26 cellular contexts compared by ENCODE assay signal in the genomic region with DNA sequence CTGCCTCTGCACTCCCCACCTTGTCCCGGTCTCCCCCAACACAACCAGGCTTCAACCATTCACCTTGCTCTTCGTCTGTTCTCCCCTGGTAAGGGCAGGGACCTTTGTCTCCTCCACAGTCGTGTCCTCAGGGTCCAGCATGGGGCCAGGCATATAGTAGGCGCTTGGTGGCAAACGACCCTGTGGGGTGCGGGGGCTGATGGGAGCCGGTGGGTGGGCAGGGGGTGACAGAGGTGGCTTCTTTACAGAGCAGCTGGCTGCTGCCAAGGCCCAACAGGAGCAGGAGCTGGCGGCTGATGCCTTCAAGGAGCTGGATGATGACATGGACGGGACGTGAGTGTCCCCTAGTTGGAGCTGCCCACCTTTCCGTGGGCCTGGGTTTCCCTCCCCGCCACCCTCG. TPM values are rescaled to one million over a fixed set of nuclear protein-coding genes. Genes with fewer than 3 reads are reported as not detected.
DNase-seq lines count a peak whose midpoint lies in the region; ATAC-seq, FAIRE-seq and TF ChIP-seq lines count a peak whose summit lies in the region.
"Had no signal": no experiment of that assay in that cellular context is flagged by ENCODE, and none has a peak within 500 bp of the region (broad histone marks: within the 10 kb centered on the region; RNA-seq: fewer than 3 reads in every experiment).

No MANE protein-coding gene starts in this region.

- TF ChIP-seq RAD21 in K562 (CRISPR knock-in tag; conservative IDR thresholded peaks at IDR 0.05 in 1 of 2, IDR thresholded peaks at IDR 0.05 in 1 of 2) = no peak

- peak; percentile 53 for DNase-seq in natural killer cell treated with Interleukin-12 subunit alpha and Interleukin-12 subunit beta and Interleukin-15 and Interleukin-18, amount 100 ng/mL, for 72 hours (ENCODE audit: low spot score)
- DNase-seq in natural killer cell (no peak), K562 (ENCODE audit: extremely low read depth in 1 of 4, low spot score in 3 of 4) (peak in 1 of 4 experiments; percentile 5), glutamatergic neuron (no peak), substantia nigra (lab: John Stamatoyannopoulos, UW) (no peak), GM19240 (ENCODE audit: insufficient read length, low spot score) (no peak), Karpas-422 (no peak)
- DNase-seq: Caco-2; CD8-positive, alpha-beta T cell; IMR-90; NCI-H1092; NCI-H1417 treated with DMSO at 0.1 percent for 48 hours; NCI-H1694 treated with DMSO at 0.1 percent for 48 hours; NCI-H446; NCI-H524 treated with DMSO at 0.1 percent for 48 hours; NCI-H774; PC-3; Right ventricle myocardium superior had no signal

- no peak overlapping the region for H3K27ac ChIP-seq in K562 (ENCODE audit: extremely low read depth, low read depth, low read length)
- peak overlapping the region; percentile 99 for H3K27ac ChIP-seq in substantia nigra (ENCODE audit: low read depth, low read length, poor library complexity, severe bottlenecking)
- no peak overlapping the region for H3K27ac ChIP-seq in Karpas-422 (ENCODE audit: low read length)
- H3K27ac ChIP-seq: C4-2B, KMS-11, SJSA1 had no signal

- TF ChIP-seq CTCF in natural killer cell (IDR thresholded peaks at IDR 0.05) (no peak), K562 (IDR thresholded peaks at IDR 0.05 in 2 of 3, conservative IDR thresholded peaks at IDR 0.05 in 1 of 3; ENCODE audit: insufficient read depth in 2 of 3, low read depth in 1 of 3, low read length in 3 of 3) (no peak), glutamatergic neuron (IDR thresholded peaks at IDR 0.05; ENCODE audit: partially characterized antibody, unreplicated experiment) (no peak)

- peaks cover 10 to 11% of the 10 kb centered on the region in 2 donors for H3K4me1 Mint-ChIP-seq in natural killer cell treated with Interleukin-12 subunit alpha and Interleukin-12 subunit beta and Interleukin-15 and Interleukin-18, amount 100 ng/mL, for 72 hours (ENCODE audit: low read depth in 2 of 2)
- H3K4me1 Mint-ChIP-seq in natural killer cell (peaks cover 0 to 20% of the 10 kb centered on the region in 2 donors), glutamatergic neuron (ENCODE audit: low read depth, unreplicated experiment) (peaks cover 10% of the 10 kb centered on the region)

- POLR2A ChIA-PET in K562 (lab: Yijun Ruan, JAX) = no interaction called here

- H3K9me3 ChIP-seq in K562 (replicated peaks; ENCODE audit: control insufficient read depth, insufficient read depth, low read depth, low read length) = no peaks in the 10 kb centered on the region
- no peaks in the 10 kb centered on the region for H3K9me3 ChIP-seq in Karpas-422 (ENCODE audit: low read length)
- H3K9me3 ChIP-seq: Caco-2, SJSA1 had no signal

- H3K27me3 Mint-ChIP-seq in natural killer cell treated with Interleukin-12 subunit alpha and Interleukin-12 subunit beta and Interleukin-15 and Interleukin-18, amount 100 ng/mL, for 72 hours = no peaks in the 10 kb centered on the region
- H3K27me3 Mint-ChIP-seq in natural killer cell (ENCODE audit: low read depth in 2 of 2) (no peaks in the 10 kb centered on the region), glutamatergic neuron (ENCODE audit: unreplicated experiment) (no peaks in the 10 kb centered on the region)

- no peak overlapping the region for H3K4me3 Mint-ChIP-seq in natural killer cell treated with Interleukin-12 subunit alpha and Interleukin-12 subunit beta and Interleukin-15 and Interleukin-18, amount 100 ng/mL, for 72 hours
- no peak overlapping the region for H3K4me3 Mint-ChIP-seq in natural killer cell
- H3K4me3 Mint-ChIP-seq in glutamatergic neuron (ENCODE audit: unreplicated experiment) = no peak overlapping the region
- H3K4me3 Mint-ChIP-seq: CD8-positive, alpha-beta T cell; GM23338 had no signal

- H3K9me1 ChIP-seq in K562 (ENCODE audit: control insufficient read depth, insufficient read depth, low read length) = no peaks in the 10 kb centered on the region

- H3K4me1 ChIP-seq in K562 (replicated peaks in 1 of 2; ENCODE audit: control insufficient read depth in 2 of 2, insufficient read depth in 2 of 2, low read length in 2 of 2) (peaks cover 0 to 32% of the 10 kb centered on the region in 2 experiments; a peak in 2 of 5 replicates), Karpas-422 (ENCODE audit: low read length) (no peaks in the 10 kb centered on the region)
- H3K4me1 ChIP-seq: Caco-2, SJSA1 had no signal

- H3K27me3 ChIP-seq in K562 (ENCODE audit: control insufficient read depth in 2 of 2, insufficient read depth in 2 of 2, low read length in 2 of 2) (no peaks in the 10 kb centered on the region), Karpas-422 (ENCODE audit: low read length) (no peaks in the 10 kb centered on the region)
- H3K27me3 ChIP-seq: SJSA1 had no signal

- no peak for ATAC-seq in natural killer cell treated with Interleukin-12 subunit alpha and Interleukin-12 subunit beta and Interleukin-15 and Interleukin-18, amount 100 ng/mL, for 72 hours
- ATAC-seq in natural killer cell (no peak), K562 (no peak), SK-N-SH treated with all-trans-retinoic acid at 6 μM for 48 hours (no peak)
- ATAC-seq: CD8-positive, alpha-beta T cell; GM23338; HCT116; PC-3 had no signal

- H3K9me2 ChIP-seq in Karpas-422 (replicated peaks; ENCODE audit: insufficient read depth, low read length) = no peaks in the 10 kb centered on the region

- CTCF ChIA-PET in K562 (lab: Yijun Ruan, JAX; ENCODE audit: low intra/inter-chr PET ratio) = interaction anchor here (0.9 to 3.0 kb wide), 2 partner anchors 151 to 202 kb away, joined by 3 to 24 read pairs; no protein-coding TSS in a partner anchor

- peaks cover 7% of the 10 kb centered on the region for H3K36me3 Mint-ChIP-seq in natural killer cell treated with Interleukin-12 subunit alpha and Interleukin-12 subunit beta and Interleukin-15 and Interleukin-18, amount 100 ng/mL, for 72 hours
- H3K36me3 Mint-ChIP-seq in natural killer cell (no peaks in the 10 kb centered on the region), glutamatergic neuron (ENCODE audit: unreplicated experiment) (no peaks in the 10 kb centered on the region)

- no peak overlapping the region for H3K4me2 ChIP-seq in K562 (ENCODE audit: insufficient read depth, low read length)
- no peak overlapping the region for H3K4me2 ChIP-seq in Karpas-422 (ENCODE audit: low read depth, low read length, poor library complexity, severe bottlenecking)
- H3K4me2 ChIP-seq: GM23338, KMS-11 had no signal

- no peaks in the 10 kb centered on the region for H3K9me3 Mint-ChIP-seq in natural killer cell treated with Interleukin-12 subunit alpha and Interleukin-12 subunit beta and Interleukin-15 and Interleukin-18, amount 100 ng/mL, for 72 hours
- H3K9me3 Mint-ChIP-seq in natural killer cell (no peaks in the 10 kb centered on the region), glutamatergic neuron (ENCODE audit: unreplicated experiment) (peaks cover 3% of the 10 kb centered on the region)
- H3K9me3 Mint-ChIP-seq: CD8-positive, alpha-beta T cell; GM23338 had no signal

- WGBS in K562 (ENCODE audit: insufficient coverage, low coverage, missing lambda C conversion rate) = 88% methylated on average over 11 of the region's 13 CpGs

- H3K9ac ChIP-seq in K562 (ENCODE audit: insufficient read depth in 1 of 2, low read depth in 2 of 2, low read length in 2 of 2) (no peak overlapping the region; a peak in 1 of 4 replicates), Karpas-422 (ENCODE audit: low read length) (no peak overlapping the region)
- H3K9ac ChIP-seq: KMS-11 had no signal

- in situ Hi-C loops in K562 (cut with MboI) = no loop called here

- no peak overlapping the region for H3K27ac Mint-ChIP-seq in natural killer cell treated with Interleukin-12 subunit alpha and Interleukin-12 subunit beta and Interleukin-15 and Interleukin-18, amount 100 ng/mL, for 72 hours
- peak overlapping the region in 1 of 2 donors; percentile 11 for H3K27ac Mint-ChIP-seq in natural killer cell
- H3K27ac Mint-ChIP-seq in glutamatergic neuron (ENCODE audit: unreplicated experiment) = peak overlapping the region; percentile 73
- H3K27ac Mint-ChIP-seq: CD8-positive, alpha-beta T cell; GM23338 had no signal

- H3K79me2 ChIP-seq in K562 (ENCODE audit: control insufficient read depth, insufficient read depth, low read length) (no peaks in the 10 kb centered on the region), Karpas-422 (ENCODE audit: low read length) (peaks cover 8% of the 10 kb centered on the region; the same call in 1 of the 2 replicates)

- H4K20me1 ChIP-seq in K562 (replicated peaks; ENCODE audit: control insufficient read depth, insufficient read depth, low read length) (0 out of 2 replicates have a peak, but pooled peaks cover 4% of the 10 kb centered on the region), Karpas-422 (ENCODE audit: insufficient read depth, low read depth, low read length) (no peaks in the 10 kb centered on the region)

- H3K4me3 ChIP-seq in K562 (no peak overlapping the region), Karpas-422 (ENCODE audit: low read length) (no peak overlapping the region)
- H3K4me3 ChIP-seq: GM23338, SJSA1 had no signal

- intact Hi-C loops in natural killer cell (cut with micrococcal nuclease) = loop anchor here (5.0 kb wide), 1 partner anchor 153 kb away; no protein-coding TSS in a partner anchor
- intact Hi-C loops in K562 (cut with micrococcal nuclease) = no loop called here

- no peak for TF ChIP-seq POLR2A in K562 (conservative IDR thresholded peaks at IDR 0.05)

- TF ChIP-seq EP300 in K562 (IDR thresholded peaks at IDR 0.05; ENCODE audit: low read length) = no peak

- H3K36me3 ChIP-seq in K562 (ENCODE audit: control insufficient read depth, insufficient read depth, low read length) (peaks cover 93% of the 10 kb centered on the region; the same call in 2 of the 3 replicates), Karpas-422 (ENCODE audit: insufficient read depth, low read length) (peaks cover 12% of the 10 kb centered on the region)

- BruUV-seq in K562 (replicated peaks; lab: Mats Ljungman, UMichigan) = no TSS peak

- no peak for FAIRE-seq in K562 (lab: Jason Lieb, UNC)
- FAIRE-seq: G401.6 had no signal

- H2AFZ ChIP-seq in K562 (ENCODE audit: low read depth, low read length) = no peak overlapping the region
- H2AFZ ChIP-seq in Karpas-422 (ENCODE audit: low read length) = no peak overlapping the region
- H2AFZ ChIP-seq: GM23338 had no signal

RNA-seq across cellular contexts. Expression of gene PRKCSH, which starts 9.7 kb away (rescaled TPM):
- total RNA-seq in natural killer cell treated with Interleukin-12 subunit alpha and Interleukin-12 subunit beta and Interleukin-15 and Interleukin-18, amount 100 ng/mL, for 72 hours = 100 to 1,000 TPM; 303 to 321 TPM
- total RNA-seq in natural killer cell (100 to 1,000 TPM; 320 to 367 (median 327) TPM), K562 (2014; rRNA removed) (99.4 and 135 TPM in 2 replicates), K562 (2014; rRNA removed; fragmentation: Illumina TruSeq; extraction: Trizol) (25.6 and 28.4 TPM in 2 replicates), K562 (2015; rRNA removed; fragmentation: Illumina TruSeq; extraction: Trizol) (48.1 and 52.1 TPM in 2 replicates), K562 (2021) (297 and 303 TPM in 2 replicates), glutamatergic neuron (ENCODE audit: unreplicated experiment) (276 TPM)
- 161 and 438 TPM in 2 replicates for total RNA-seq in K562 (2011; cell fraction: chromatin; rRNA removed; ENCODE audit: low replicate concordance)
- 419 and 446 TPM in 2 replicates for total RNA-seq in K562 (2011; cell fraction: nucleolus; rRNA removed)
- total RNA-seq in K562 (2011; cell fraction: nucleoplasm; rRNA removed) = 236 and 271 TPM in 2 replicates
- polyA plus RNA-seq in K562 (2011; rRNA removed) (39.1 and 96.2 TPM in 2 replicates), K562 (2014; fragmentation: Illumina TruSeq; extraction: Trizol) (155 and 235 TPM in 2 replicates), K562 (2014; fragmentation: Nextera tagmentation; extraction: Ambion mirVana) (1 to 10 TPM; 2.3 to 6.9 TPM), K562 (2014; rRNA removed) (76.5 and 88.9 TPM in 2 replicates)
- polyA plus RNA-seq in K562 (2011; cell fraction: cytosol; rRNA removed) = 68.3 and 79.6 TPM in 2 replicates
- 221 and 243 TPM in 2 replicates for polyA plus RNA-seq in K562 (2011; cell fraction: nucleus; rRNA removed)
- polyA plus RNA-seq in K562 (2012) = 242 and 451 TPM in 2 replicates
- 31.6 and 32.5 TPM in 2 replicates for polyA minus RNA-seq in K562 (2011; rRNA and poly(A)+ RNA removed)
- polyA minus RNA-seq in K562 (2011; cell fraction: cytosol; rRNA and poly(A)+ RNA removed) = 147 and 227 TPM in 2 replicates
- 56.5 and 75.8 TPM in 2 replicates for polyA minus RNA-seq in K562 (2011; cell fraction: nucleus; rRNA and poly(A)+ RNA removed)
- total RNA-seq in Karpas-422 (2014; rRNA removed; shearing (Covaris generic); ENCODE audit: low replicate concordance) = 77.3 and 90.4 TPM in 2 replicates

RNA-seq across cellular contexts. Expression of gene ODAD3, which starts 10.2 kb away (rescaled TPM):
- not detected for total RNA-seq in natural killer cell treated with Interleukin-12 subunit alpha and Interleukin-12 subunit beta and Interleukin-15 and Interleukin-18, amount 100 ng/mL, for 72 hours
- not detected for total RNA-seq in natural killer cell
- 0.25 and 0.74 TPM in 2 replicates for total RNA-seq in K562 (2011; cell fraction: chromatin; rRNA removed; ENCODE audit: low replicate concordance)
- 0.26 and 1.2 TPM in 2 replicates for total RNA-seq in K562 (2011; cell fraction: nucleolus; rRNA removed)
- 0.29 TPM in 1 of 2 replicates, not detected in the other for total RNA-seq in K562 (2011; cell fraction: nucleoplasm; rRNA removed)
- 0.08 and 0.14 TPM in 2 replicates for total RNA-seq in K562 (2014; rRNA removed)
- 0.11 TPM in 1 of 2 replicates, not detected in the other for total RNA-seq in K562 (2014; rRNA removed; fragmentation: Illumina TruSeq; extraction: Trizol)
- 0.08 TPM in 1 of 2 replicates, not detected in the other for total RNA-seq in K562 (2015; rRNA removed; fragmentation: Illumina TruSeq; extraction: Trizol)
- 0.18 and 0.51 TPM in 2 replicates for total RNA-seq in K562 (2021)
- polyA plus RNA-seq in K562 (2011; rRNA removed) = 0.19 TPM in 1 of 2 replicates, not detected in the other
- 0.12 TPM in 2 replicates for polyA plus RNA-seq in K562 (2011; cell fraction: cytosol; rRNA removed)
- 0.54 and 0.66 TPM in 2 replicates for polyA plus RNA-seq in K562 (2011; cell fraction: nucleus; rRNA removed)
- 0.16 and 0.19 TPM in 2 replicates for polyA plus RNA-seq in K562 (2012)
- 0.08 and 0.12 TPM in 2 replicates for polyA plus RNA-seq in K562 (2014; fragmentation: Illumina TruSeq; extraction: Trizol)
- polyA plus RNA-seq in K562 (2014; fragmentation: Nextera tagmentation; extraction: Ambion mirVana) = under 1 TPM; 0.07 to 0.18 TPM
- polyA plus RNA-seq in K562 (2014; rRNA removed) = 0.72 and 1.5 TPM in 2 replicates
- polyA minus RNA-seq in K562 (2011; rRNA and poly(A)+ RNA removed) = not detected in 2 replicates
- polyA minus RNA-seq in K562 (2011; cell fraction: cytosol; rRNA and poly(A)+ RNA removed) = not detected in 2 replicates
- 0.13 and 0.22 TPM in 2 replicates for polyA minus RNA-seq in K562 (2011; cell fraction: nucleus; rRNA and poly(A)+ RNA removed)
- total RNA-seq in glutamatergic neuron (ENCODE audit: unreplicated experiment) = 2.6 TPM
- 0.32 TPM in 1 of 2 replicates, not detected in the other for total RNA-seq in Karpas-422 (2014; rRNA removed; shearing (Covaris generic); ENCODE audit: low replicate concordance)
- total RNA-seq: Caco-2; CD8-positive, alpha-beta T cell had no signal

RNA-seq across cellular contexts. Expression of gene RGL3, which starts 26.0 kb away (rescaled TPM):
- total RNA-seq in natural killer cell treated with Interleukin-12 subunit alpha and Interleukin-12 subunit beta and Interleukin-15 and Interleukin-18, amount 100 ng/mL, for 72 hours = not detected
- total RNA-seq in natural killer cell = under 1 TPM in 1 of 3 donors, not detected in 2; 0.48 TPM
- total RNA-seq in K562 (2011; cell fraction: chromatin; rRNA removed; ENCODE audit: low replicate concordance) = 1.2 and 4.6 TPM in 2 replicates
- total RNA-seq in K562 (2011; cell fraction: nucleolus; rRNA removed) = 1.3 and 1.5 TPM in 2 replicates
- 0.38 and 2.1 TPM in 2 replicates for total RNA-seq in K562 (2011; cell fraction: nucleoplasm; rRNA removed)
- 0.16 and 0.32 TPM in 2 replicates for total RNA-seq in K562 (2014; rRNA removed)
- total RNA-seq in K562 (2014; rRNA removed; fragmentation: Illumina TruSeq; extraction: Trizol) = not detected in 2 replicates
- total RNA-seq in K562 (2015; rRNA removed; fragmentation: Illumina TruSeq; extraction: Trizol) = 0.11 TPM in 1 of 2 replicates, not detected in the other
- total RNA-seq in K562 (2021) = 0.40 and 0.58 TPM in 2 replicates
- polyA plus RNA-seq in K562 (2011; rRNA removed) = 0.26 and 0.61 TPM in 2 replicates
- 0.34 and 0.40 TPM in 2 replicates for polyA plus RNA-seq in K562 (2011; cell fraction: cytosol; rRNA removed)
- polyA plus RNA-seq in K562 (2011; cell fraction: nucleus; rRNA removed) = 2.1 and 3.0 TPM in 2 replicates
- polyA plus RNA-seq in K562 (2012) = 0.52 and 1.4 TPM in 2 replicates
- polyA plus RNA-seq in K562 (2014; fragmentation: Illumina TruSeq; extraction: Trizol) = 0.22 TPM in 2 replicates
- not detected for polyA plus RNA-seq in K562 (2014; fragmentation: Nextera tagmentation; extraction: Ambion mirVana)
- polyA plus RNA-seq in K562 (2014; rRNA removed) = 0.09 and 0.12 TPM in 2 replicates
- 0.14 TPM in 1 of 2 replicates, not detected in the other for polyA minus RNA-seq in K562 (2011; rRNA and poly(A)+ RNA removed)
- polyA minus RNA-seq in K562 (2011; cell fraction: cytosol; rRNA and poly(A)+ RNA removed) = 2.7 TPM in 1 of 2 replicates, not detected in the other
- 0.33 and 0.67 TPM in 2 replicates for polyA minus RNA-seq in K562 (2011; cell fraction: nucleus; rRNA and poly(A)+ RNA removed)
- 0.66 TPM for total RNA-seq in glutamatergic neuron (ENCODE audit: unreplicated experiment)
- total RNA-seq in Karpas-422 (2014; rRNA removed; shearing (Covaris generic); ENCODE audit: low replicate concordance) = 2.5 TPM in 1 of 2 replicates, not detected in the other
- total RNA-seq: A673; CD8-positive, alpha-beta T cell; SJSA1 had no signal

RNA-seq across cellular contexts. Expression of gene ELAVL3, which starts 35.7 kb away (rescaled TPM):
- total RNA-seq in natural killer cell treated with Interleukin-12 subunit alpha and Interleukin-12 subunit beta and Interleukin-15 and Interleukin-18, amount 100 ng/mL, for 72 hours = under 1 TPM in 1 of 2 donors, not detected in 1; 0.40 TPM
- total RNA-seq in natural killer cell (not detected), K562 (2014; rRNA removed) (0.16 TPM in 1 of 2 replicates, not detected in the other), K562 (2014; rRNA removed; fragmentation: Illumina TruSeq; extraction: Trizol) (not detected in 2 replicates), K562 (2015; rRNA removed; fragmentation: Illumina TruSeq; extraction: Trizol) (not detected in 2 replicates), K562 (2021) (not detected in 2 replicates), glutamatergic neuron (ENCODE audit: unreplicated experiment) (633 TPM)
- total RNA-seq in K562 (2011; cell fraction: chromatin; rRNA removed; ENCODE audit: low replicate concordance) = not detected in 2 replicates
- total RNA-seq in K562 (2011; cell fraction: nucleolus; rRNA removed) = not detected in 2 replicates
- not detected in 2 replicates for total RNA-seq in K562 (2011; cell fraction: nucleoplasm; rRNA removed)
- polyA plus RNA-seq in K562 (2011; rRNA removed) (not detected in 2 replicates), K562 (2014; fragmentation: Illumina TruSeq; extraction: Trizol) (not detected in 2 replicates), K562 (2014; fragmentation: Nextera tagmentation; extraction: Ambion mirVana) (not detected), K562 (2014; rRNA removed) (not detected in 2 replicates)
- polyA plus RNA-seq in K562 (2011; cell fraction: cytosol; rRNA removed) = not detected in 2 replicates
- polyA plus RNA-seq in K562 (2011; cell fraction: nucleus; rRNA removed) = not detected in 2 replicates
- 0.01 TPM in 1 of 2 replicates, not detected in the other for polyA plus RNA-seq in K562 (2012)
- not detected in 2 replicates for polyA minus RNA-seq in K562 (2011; rRNA and poly(A)+ RNA removed)
- polyA minus RNA-seq in K562 (2011; cell fraction: cytosol; rRNA and poly(A)+ RNA removed) = not detected in 2 replicates
- not detected in 2 replicates for polyA minus RNA-seq in K562 (2011; cell fraction: nucleus; rRNA and poly(A)+ RNA removed)
- not detected in 2 replicates for total RNA-seq in Karpas-422 (2014; rRNA removed; shearing (Covaris generic); ENCODE audit: low replicate concordance)
- total RNA-seq: Caco-2, IMR-90, PC-3 had no signal
- polyA plus RNA-seq: IMR-90 had no signal
